In the genomic region with DNA sequence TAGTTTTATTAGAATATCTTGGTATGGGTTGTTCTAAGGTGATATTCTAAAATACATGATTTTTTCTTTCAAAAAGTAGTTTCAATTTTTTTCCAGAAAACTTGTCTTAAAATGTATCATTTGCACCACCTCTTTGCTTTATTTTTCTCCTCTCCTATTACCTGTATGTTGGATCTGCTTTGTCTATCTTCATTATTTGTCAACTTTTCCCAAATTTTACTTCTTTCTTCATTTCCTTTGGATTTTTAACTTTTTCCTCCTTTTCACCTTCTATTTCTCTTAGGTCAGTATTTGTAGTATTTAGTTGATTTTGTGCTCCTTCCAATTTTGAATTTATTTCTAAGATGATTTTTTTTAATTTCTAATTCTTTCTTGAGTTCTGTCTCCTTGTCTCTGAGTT, we compare ENCODE assay signal across 28 cellular contexts.
"Had no signal": no experiment of that assay in that cellular context is flagged by ENCODE, and none has a peak within 500 bp of the region (broad histone marks: within the 10 kb centered on the region; RNA-seq: fewer than 3 reads in every experiment).

No MANE protein-coding gene starts in this region.

- H3K36me3 Mint-ChIP-seq: neural progenitor cell; stimulated activated effector memory CD8-positive, alpha-beta T cell treated with anti-CD3 and anti-CD28 coated beads, Interleukin-12 subunit alpha, Interleukin-12 subunit beta, amount 100 ng/mL, for 72 hours had no signal

- H3K36me3 ChIP-seq: neural progenitor cell, ovary, right lobe of liver, sigmoid colon, stomach, thoracic aorta, thyroid gland, tibial nerve, upper lobe of left lung, vagina had no signal

- H3K27me3 Mint-ChIP-seq: progenitor cell of endocrine pancreas; stimulated activated naive CD8-positive, alpha-beta T cell treated with anti-CD3 and anti-CD28 coated beads, Interleukin-15, Interleukin-2, amounts not matched to agents 100 ng/mL and 50 ng/mL, for 24 hours had no signal

- FAIRE-seq: small intestine, urothelium cell line had no signal

- H3K4me3 Mint-ChIP-seq: nephron; neural progenitor cell; stimulated activated effector memory CD8-positive, alpha-beta T cell treated with anti-CD3 and anti-CD28 coated beads, Interleukin-12 subunit alpha, Interleukin-12 subunit beta, amount 100 ng/mL, for 72 hours; stimulated activated naive B cell treated with anti-CD40 and anti-IgM and Interleukin-4, amounts not matched to agents 10 μg/mL and 1 μg/mL and 100 μg/mL, for 72 hours; stimulated activated naive CD8-positive, alpha-beta T cell treated with anti-CD3 and anti-CD28 coated beads, Interleukin-15, Interleukin-2, amounts not matched to agents 100 ng/mL and 50 ng/mL, for 24 hours had no signal

- H3K9ac ChIP-seq: neural progenitor cell, parathyroid adenoma had no signal

- DNase-seq: occipital lobe; ovary; posterior cingulate gyrus; psoas muscle; right cardiac atrium; right lobe of liver; sigmoid colon; small intestine; stimulated activated CD4-positive, alpha-beta T cell treated with anti-CD3 and anti-CD28 coated beads, Interleukin-15, amount 100 ng/mL, for 24 hours; stimulated activated CD4-positive, alpha-beta T cell treated with anti-CD3 and anti-CD28 coated beads, Interleukin-2, amount 100 ng/mL, for 24 hours; stimulated activated CD4-positive, alpha-beta T cell treated with anti-CD3 and anti-CD28 coated beads, Interleukin-2, amount 100 ng/mL, for 48 hours; stimulated activated CD4-positive, alpha-beta T cell treated with anti-CD3 and anti-CD28 coated beads, Interleukin-4, amount 100 ng/mL, for 24 hours; stimulated activated naive B cell treated with anti-CD40 and anti-IgM and Interleukin-4, amounts not matched to agents 10 μg/mL and 1 μg/mL and 100 μg/mL, for 72 hours; stimulated activated naive CD4-positive, alpha-beta T cell treated with Interleukin-2 at 50 U/mL for 16 hours; stomach; thyroid gland; trophoblast cell; upper lobe of left lung had no signal

- ATAC-seq: psoas muscle; right cardiac atrium; right lobe of liver; stimulated activated effector memory CD8-positive, alpha-beta T cell treated with anti-CD3 and anti-CD28 coated beads, Interleukin-12 subunit alpha, Interleukin-12 subunit beta, amount 100 ng/mL, for 72 hours; stimulated activated naive B cell treated with anti-CD40 and anti-IgM and Interleukin-4, amounts not matched to agents 10 μg/mL and 1 μg/mL and 100 μg/mL, for 72 hours had no signal

- H3K27ac Mint-ChIP-seq: nephron; neural progenitor cell; progenitor cell of endocrine pancreas; stimulated activated effector memory CD8-positive, alpha-beta T cell treated with anti-CD3 and anti-CD28 coated beads, Interleukin-12 subunit alpha, Interleukin-12 subunit beta, amount 100 ng/mL, for 72 hours; stimulated activated naive B cell treated with anti-CD40 and anti-IgM and Interleukin-4, amounts not matched to agents 10 μg/mL and 1 μg/mL and 100 μg/mL, for 72 hours; stimulated activated naive CD8-positive, alpha-beta T cell treated with anti-CD3 and anti-CD28 coated beads, Interleukin-15, Interleukin-2, amounts not matched to agents 100 ng/mL and 50 ng/mL, for 24 hours had no signal

- H3K27me3 ChIP-seq: neural progenitor cell, ovary, right lobe of liver, sigmoid colon, stomach, thyroid gland, tibial nerve, upper lobe of left lung, vagina had no signal

- H3K27ac ChIP-seq: neural progenitor cell, ovary, parathyroid adenoma, psoas muscle, right lobe of liver, sigmoid colon, stomach, thoracic aorta, thyroid gland, tibial nerve, upper lobe of left lung, vagina had no signal

- H3K4me1 ChIP-seq: neural progenitor cell, parathyroid adenoma, psoas muscle, right lobe of liver, sigmoid colon, stomach, thyroid gland, tibial nerve had no signal

- H3K9me3 ChIP-seq: ovary, right lobe of liver, sigmoid colon, thyroid gland had no signal

- H3K4me3 ChIP-seq: neural progenitor cell, ovary, psoas muscle, right lobe of liver, sigmoid colon, stomach, thoracic aorta, thyroid gland, tibial nerve, upper lobe of left lung, vagina had no signal

- H3K4me1 Mint-ChIP-seq: neural progenitor cell; stimulated activated effector memory CD8-positive, alpha-beta T cell treated with anti-CD3 and anti-CD28 coated beads, Interleukin-12 subunit alpha, Interleukin-12 subunit beta, amount 100 ng/mL, for 72 hours; stimulated activated naive B cell treated with anti-CD40 and anti-IgM and Interleukin-4, amounts not matched to agents 10 μg/mL and 1 μg/mL and 100 μg/mL, for 72 hours had no signal
